9 cellular contexts compared by ENCODE assay signal in genomic region chr19:18279516-18280246, GRCh38. TPM values are rescaled to one million over a fixed set of nuclear protein-coding genes. Genes with fewer than 3 reads are reported as not detected.
DNase-seq lines count a peak whose midpoint lies in the region; ATAC-seq, FAIRE-seq and TF ChIP-seq lines count a peak whose summit lies in the region.
"Had no signal": no experiment of that assay in that cellular context is flagged by ENCODE, and none has a peak within 500 bp of the region (broad histone marks: within the 10 kb centered on the region; RNA-seq: fewer than 3 reads in every experiment).

No MANE protein-coding gene starts in this region.

- ATAC-seq in body of pancreas (peak; percentile 49), sciatic nerve (peak; percentile 83), HG02970 (IDR thresholded peaks at IDR 0.05; ENCODE audit: low FRiP score, unreplicated experiment) (no peak)

- peak overlapping the region; percentile 93 for H3K4me3 Mint-ChIP-seq in Caco-2 (ENCODE audit: unreplicated experiment)

- H3K27ac ChIP-seq in body of pancreas (peak overlapping the region; percentile 97 to 100 (median 100)), iPS DF 6.9 (ENCODE audit: low read length) (no peak overlapping the region)

- intact Hi-C loops in Caco-2 (cut with micrococcal nuclease; ENCODE audit: unreplicated experiment) (loop anchor here (1.0 kb wide), 2 partner anchors 44 to 49 kb away; partner anchors contain the start of gene LSM4), body of pancreas (cut with DNase I) (loop anchor here (10.0 kb wide), 1 partner anchor 55 kb away; no protein-coding TSS in a partner anchor), sciatic nerve (cut with DNase I) (loop anchor here (5.0 kb wide), 1 partner anchor 43 kb away; the partner anchor contains the start of gene LSM4)

- CTCF ChIA-PET in Caco-2 (lab: Charles Lee), result interaction anchor here (0.5 to 4.8 kb wide), 38 partner anchors 9 to 987 kb away, joined by 3 to 155 read pairs (median 4); partner anchors contain the start of genes GDF15, LSM4, MPV17L2 and RAB3A
- CTCF ChIA-PET in HEK293T (lab: Yijun Ruan, JAX), result interaction anchor here (0.5 to 5.9 kb wide), 36 partner anchors 10 to 174 kb away, joined by 3 to 77 read pairs (median 5); partner anchors contain the start of genes LRRC25, LSM4 and MPV17L2

- no peaks in the 10 kb centered on the region for H3K9me3 Mint-ChIP-seq in Caco-2 (ENCODE audit: unreplicated experiment)

- BruUV-seq in Caco-2 (replicated peaks; lab: Mats Ljungman, UMichigan), result TSS peak; percentile 45

- H3K9me3 ChIP-seq in Caco-2, result no peaks in the 10 kb centered on the region
- no peaks in the 10 kb centered on the region for H3K9me3 ChIP-seq in body of pancreas
- no peaks in the 10 kb centered on the region for H3K9me3 ChIP-seq in iPS DF 6.9 (ENCODE audit: control insufficient read depth, insufficient read depth, low read length)

- peaks cover 34% of the 10 kb centered on the region for H3K4me1 ChIP-seq in Caco-2
- H3K4me1 ChIP-seq in body of pancreas, result peaks cover 57% of the 10 kb centered on the region
- peaks cover 2% of the 10 kb centered on the region; the same call in 1 of the 2 replicates for H3K4me1 ChIP-seq in iPS DF 6.9 (ENCODE audit: control insufficient read depth, insufficient read depth, low read length)

- peak; percentile 76 for FAIRE-seq in TTC549 (lab: Jason Lieb, UNC)

- 0 to 1% methylated on average over 41 to 55 of the region's 55 CpGs for WGBS in body of pancreas, 2 donors
- WGBS in iPS DF 6.9 (ENCODE audit: insufficient coverage, insufficient read length), result no CpG with 5 or more reads among the region's 55 CpGs

- peaks cover 6% of the 10 kb centered on the region for H3K27me3 Mint-ChIP-seq in Caco-2 (ENCODE audit: insufficient read depth, unreplicated experiment)

- H3K4me3 ChIP-seq in Caco-2 (ENCODE audit: low read depth, low read length) (peak overlapping the region; percentile 94), body of pancreas (peak overlapping the region; percentile 65 to 90), iPS DF 6.9 (ENCODE audit: low read length) (peak overlapping the region; percentile 75; the same call in 1 of the 2 replicates)

- peaks cover 70% of the 10 kb centered on the region for H3K36me3 Mint-ChIP-seq in Caco-2 (ENCODE audit: insufficient read depth, unreplicated experiment)

- DNase-seq in Caco-2 (peak; percentile 93 to 94), HEK293T (ENCODE audit: extremely low spot score) (peak; percentile 91), NCI-H2107 (lab: John Stamatoyannopoulos, UW) (peak; percentile 78), body of pancreas (peak; percentile 91 to 94 (median 92)), iPS DF 6.9 (ENCODE audit: low read depth, low spot score) (no peak), sciatic nerve (ENCODE audit: low spot score) (peak; percentile 94)

- peak; percentile 81 to 88 for TF ChIP-seq CTCF in Caco-2 (IDR thresholded peaks at IDR 0.05; ENCODE audit: insufficient read depth in 1 of 2, low read depth in 1 of 2, low read length in 1 of 2, severe bottlenecking in 1 of 2, unreplicated experiment in 1 of 2)
- peak; percentile 49 to 92 (median 81) for TF ChIP-seq CTCF in body of pancreas (IDR thresholded peaks at IDR 0.05)

- H3K27ac Mint-ChIP-seq in Caco-2 (ENCODE audit: unreplicated experiment), result peak overlapping the region; percentile 99

- TF ChIP-seq POLR2A in body of pancreas (IDR thresholded peaks at IDR 0.05), result peak; percentile 84 to 94 (median 87)

- H3K4me1 Mint-ChIP-seq in Caco-2 (ENCODE audit: low read depth, unreplicated experiment), result peaks cover 20% of the 10 kb centered on the region

- H3K36me3 ChIP-seq in Caco-2 (ENCODE audit: control insufficient read depth, insufficient read depth, low read length) (peaks cover 3% of the 10 kb centered on the region; the same call in 1 of the 2 replicates), body of pancreas (replicated peaks in 1 of 2; ENCODE audit: insufficient read depth in 1 of 2, low read depth in 2 of 2) (peaks cover 6 to 7% of the 10 kb centered on the region in 2 donors), iPS DF 6.9 (ENCODE audit: control insufficient read depth, insufficient read depth, low read length) (no peaks in the 10 kb centered on the region; the same call in 1 of the 2 replicates)

- H3K27me3 ChIP-seq in Caco-2 (replicated peaks; ENCODE audit: control insufficient read depth, insufficient read depth, low read length) (no peaks in the 10 kb centered on the region), body of pancreas (no peaks in the 10 kb centered on the region), iPS DF 6.9 (ENCODE audit: control insufficient read depth, insufficient read depth, low read length) (no peaks in the 10 kb centered on the region)

- POLR2A ChIA-PET in Caco-2 (lab: Charles Lee), result interaction anchor here (0.5 to 4.8 kb wide), 18 partner anchors 13 to 874 kb away, joined by 3 to 225 read pairs (median 4); partner anchors contain the start of genes BST2, GDF15, KXD1 and LSM4
- POLR2A ChIA-PET in HEK293T (lab: Yijun Ruan, JAX), result interaction anchor here (0.9 to 9.0 kb wide), 18 partner anchors 8 to 137 kb away, joined by 3 to 491 read pairs (median 8); partner anchors contain the start of genes LSM4, PIK3R2 and SSBP4

TF ChIP-seq in HEK293T, 16 proteins besides CTCF, POLR2A, EP300 and RAD21:
- TF ChIP-seq FOXM1 (IDR thresholded peaks at IDR 0.05; ENCODE audit: borderline replicate concordance) (no peak), SUZ12 (IDR thresholded peaks at IDR 0.05) (no peak), ZNF384 (IDR thresholded peaks at IDR 0.05) (peak; percentile 71; the same call in 1 of the 2 replicates)

RNA-seq across cellular contexts. Expression of gene JUND, which starts 1.7 kb away (rescaled TPM):
- total RNA-seq in Caco-2 (2022) (75.5 and 78.8 TPM in 2 replicates), body of pancreas (100 to 1,000 TPM; 250 to 607 TPM), sciatic nerve (298 TPM)

RNA-seq across cellular contexts. Expression of gene IQCN, which starts 5.4 kb away (rescaled TPM):
- total RNA-seq in Caco-2 (2022), result 1.5 and 2.1 TPM in 2 replicates
- total RNA-seq in body of pancreas, result 1 to 10 TPM; 5.6 to 7.0 TPM
- 12.7 TPM for total RNA-seq in sciatic nerve

RNA-seq across cellular contexts. Expression of gene LSM4, which starts 43.2 kb away (rescaled TPM):
- total RNA-seq in Caco-2 (2022), result 184 and 186 TPM in 2 replicates
- total RNA-seq in body of pancreas, result 10 to 100 TPM; 45.7 to 94.6 TPM
- 45.7 TPM for total RNA-seq in sciatic nerve

RNA-seq across cellular contexts. Expression of gene PDE4C, which starts 53.4 kb away (rescaled TPM):
- total RNA-seq in Caco-2 (2022) (0.36 and 0.46 TPM in 2 replicates), body of pancreas (under 1 TPM; under 0.01 to 0.26 TPM), sciatic nerve (2.1 TPM)
- total RNA-seq: subcutaneous adipose tissue had no signal
